20 cellular contexts compared by ENCODE assay signal in the genomic region with DNA sequence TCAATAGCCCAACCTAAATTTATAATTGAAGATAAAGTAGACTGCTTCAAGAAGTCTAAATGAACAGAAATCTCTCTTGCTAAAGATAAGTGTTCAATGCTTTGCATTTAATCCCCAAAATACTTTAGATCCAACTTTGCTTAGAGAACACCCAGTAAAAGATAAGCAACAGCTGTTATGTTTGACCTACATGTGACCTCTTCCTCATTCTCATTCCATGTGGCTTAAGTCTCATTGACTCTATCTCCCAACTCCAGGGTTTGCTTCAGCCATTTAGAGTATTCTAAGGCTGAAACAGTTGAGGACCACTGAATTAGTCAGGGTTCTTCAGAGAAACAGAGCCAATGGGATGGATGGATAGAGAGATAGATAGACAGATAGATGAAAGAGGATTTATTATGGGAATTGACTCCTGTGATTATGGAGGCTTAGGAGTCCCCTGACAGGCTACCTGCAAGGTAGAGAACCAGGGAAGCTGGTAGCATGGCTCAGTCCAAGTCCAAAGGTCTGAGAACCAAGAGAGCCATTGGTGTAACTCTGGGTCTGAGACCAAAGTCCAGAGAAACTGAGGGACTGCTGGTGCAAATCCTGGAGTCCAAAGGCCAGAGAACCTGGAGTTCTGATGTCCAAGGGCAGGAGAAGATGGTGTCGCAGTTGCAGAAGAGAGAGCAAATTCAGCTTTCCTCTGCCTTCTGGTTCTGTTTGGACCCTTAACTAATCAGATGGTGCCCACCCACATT. TPM values are rescaled to one million over a fixed set of nuclear protein-coding genes. Genes with fewer than 3 reads are reported as not detected.
DNase-seq lines count a peak whose midpoint lies in the region; ATAC-seq, FAIRE-seq and TF ChIP-seq lines count a peak whose summit lies in the region.
"Had no signal": no experiment of that assay in that cellular context is flagged by ENCODE, and none has a peak within 500 bp of the region (broad histone marks: within the 10 kb centered on the region; RNA-seq: fewer than 3 reads in every experiment).

No MANE protein-coding gene starts in this region.

- H3K27ac ChIP-seq in BLaER1 treated with 17β-estradiol and CSF1 and Interleukin-3, amounts not matched to agents 10 nM and 100 nM = peak overlapping the region in 6 of 11 experiments; percentile 37 to 75 (median 68); a peak in 12 of 22 replicates
- no peak overlapping the region for H3K27ac ChIP-seq in K562 (ENCODE audit: extremely low read depth, low read depth, low read length)

- no peak overlapping the region for H2AFZ ChIP-seq in K562 (ENCODE audit: low read depth, low read length)

- TF ChIP-seq CTCF in K562 (IDR thresholded peaks at IDR 0.05 in 2 of 3, conservative IDR thresholded peaks at IDR 0.05 in 1 of 3; ENCODE audit: insufficient read depth in 2 of 3, low read depth in 1 of 3, low read length in 3 of 3) = no peak

- H3K27me3 ChIP-seq in BLaER1 treated with 17β-estradiol and CSF1 and Interleukin-3, amounts not matched to agents 10 nM and 100 nM = no peaks in the 10 kb centered on the region
- H3K27me3 ChIP-seq in K562 (ENCODE audit: control insufficient read depth in 2 of 2, insufficient read depth in 2 of 2, low read length in 2 of 2) = 0 out of 5 replicates have a peak, but pooled peaks cover 0 to 5% of the 10 kb centered on the region in 2 experiments

- H3K4me3 ChIP-seq in BLaER1 treated with 17β-estradiol and CSF1 and Interleukin-3, amounts not matched to agents 10 nM and 100 nM = no peak overlapping the region
- no peak overlapping the region for H3K4me3 ChIP-seq in K562
- H3K4me3 ChIP-seq: GM12878 had no signal

- peak overlapping the region in 10 of 11 experiments; percentile 11 to 64 (median 48); a peak in 20 of 22 replicates for H3K4me2 ChIP-seq in BLaER1 treated with 17β-estradiol and CSF1 and Interleukin-3, amounts not matched to agents 10 nM and 100 nM
- H3K4me2 ChIP-seq in K562 (ENCODE audit: insufficient read depth, low read length) = no peak overlapping the region

- WGBS in K562 (ENCODE audit: insufficient coverage, low coverage, missing lambda C conversion rate) = 0% methylated on average over 1 of the region's 1 CpG

- H3K4me1 ChIP-seq in BLaER1 treated with 17β-estradiol and CSF1 and Interleukin-3, amounts not matched to agents 10 nM and 100 nM = peaks cover 17 to 42% (median 33%) of the 10 kb centered on the region in 10 experiments
- H3K4me1 ChIP-seq in K562 (replicated peaks in 1 of 2; ENCODE audit: control insufficient read depth in 2 of 2, insufficient read depth in 2 of 2, low read length in 2 of 2) = no peaks in the 10 kb centered on the region

- POLR2A ChIA-PET in K562 (lab: Yijun Ruan, JAX) = no interaction called here

- intact Hi-C loops in K562 (cut with micrococcal nuclease) = no loop called here

- DNase-seq in MV-4-11 (lab: John Stamatoyannopoulos, UW) = peak; percentile 5
- peak in 2 of 4 experiments; percentile 10 to 29 for DNase-seq in K562 (ENCODE audit: extremely low read depth in 1 of 4, low spot score in 3 of 4)
- DNase-seq in myocyte (ENCODE audit: low read depth) = peak; percentile 22
- no peak for DNase-seq in CD1c-positive myeloid dendritic cell (ENCODE audit: extremely low spot score)
- DNase-seq in activated CD8-positive, alpha-beta memory T cell treated with anti-CD3 and anti-CD28 coated beads, Interleukin-2, amount 50 U/mL, for 48 hours = no peak
- no peak for DNase-seq in stimulated activated CD8-positive, alpha-beta memory T cell treated with anti-CD3 and anti-CD28 coated beads, Interleukin-4, amount 100 ng/mL, for 48 hours
- DNase-seq in A172 (ENCODE audit: low spot score) = no peak
- DNase-seq: H7, NCI-H1105, NCI-H187, NCI-H446, NCI-H774, SHP77 treated with DMSO at 0.1 percent for 48 hours had no signal

- peaks cover 0 to 29% (median 17%) of the 10 kb centered on the region in 11 experiments; a peak in 15 of 22 replicates for H3K9me3 ChIP-seq in BLaER1 treated with 17β-estradiol and CSF1 and Interleukin-3, amounts not matched to agents 10 nM and 100 nM (replicated peaks in 1 of 11)
- no peaks in the 10 kb centered on the region for H3K9me3 ChIP-seq in K562 (replicated peaks; ENCODE audit: control insufficient read depth, insufficient read depth, low read depth, low read length)
- H3K9me3 ChIP-seq: Caco-2 had no signal

- CTCF ChIA-PET in K562 (lab: Yijun Ruan, JAX; ENCODE audit: low intra/inter-chr PET ratio) = no interaction called here

- H3K9ac ChIP-seq in BLaER1 treated with 17β-estradiol and CSF1 and Interleukin-3, amounts not matched to agents 10 nM and 100 nM = no peak overlapping the region
- no peak overlapping the region for H3K9ac ChIP-seq in K562 (ENCODE audit: insufficient read depth in 1 of 2, low read depth in 2 of 2, low read length in 2 of 2)

- no peak for FAIRE-seq in K562 (lab: Jason Lieb, UNC)
- FAIRE-seq: A204.1, GM12878, RCC 7860 had no signal

- no peak for TF ChIP-seq EP300 in K562 (IDR thresholded peaks at IDR 0.05; ENCODE audit: low read length)

- no TSS peak for BruUV-seq in K562 (replicated peaks; lab: Mats Ljungman, UMichigan)

- in situ Hi-C loops in K562 (cut with MboI) = no loop called here

- no peaks in the 10 kb centered on the region for H3K36me3 ChIP-seq in BLaER1 treated with 17β-estradiol and CSF1 and Interleukin-3, amounts not matched to agents 10 nM and 100 nM
- no peaks in the 10 kb centered on the region for H3K36me3 ChIP-seq in K562 (ENCODE audit: control insufficient read depth, insufficient read depth, low read length)

- TF ChIP-seq RAD21 in K562 (CRISPR knock-in tag; conservative IDR thresholded peaks at IDR 0.05 in 1 of 2, IDR thresholded peaks at IDR 0.05 in 1 of 2) = no peak

- no peak for TF ChIP-seq POLR2A in K562 (conservative IDR thresholded peaks at IDR 0.05)

- H3K9me1 ChIP-seq in K562 (ENCODE audit: control insufficient read depth, insufficient read depth, low read length) = no peaks in the 10 kb centered on the region

- no peak for ATAC-seq in K562

- no peaks in the 10 kb centered on the region for H4K20me1 ChIP-seq in BLaER1 treated with 17β-estradiol and CSF1 and Interleukin-3, amounts not matched to agents 10 nM and 100 nM
- H4K20me1 ChIP-seq in K562 (replicated peaks; ENCODE audit: control insufficient read depth, insufficient read depth, low read length) = no peaks in the 10 kb centered on the region

- no peaks in the 10 kb centered on the region for H3K79me2 ChIP-seq in K562 (ENCODE audit: control insufficient read depth, insufficient read depth, low read length)

RNA-seq across cellular contexts. Expression of a gene that starts 32.1 kb away (rescaled TPM):
- total RNA-seq in K562 (2011; cell fraction: chromatin; rRNA removed; ENCODE audit: low replicate concordance) = not detected in 2 replicates
- not detected in 2 replicates for total RNA-seq in K562 (2011; cell fraction: nucleolus; rRNA removed)
- not detected in 2 replicates for total RNA-seq in K562 (2011; cell fraction: nucleoplasm; rRNA removed)
- total RNA-seq in K562 (2014; rRNA removed) (not detected in 2 replicates), K562 (2014; rRNA removed; fragmentation: Illumina TruSeq; extraction: Trizol) (not detected in 2 replicates), K562 (2015; rRNA removed; fragmentation: Illumina TruSeq; extraction: Trizol) (not detected in 2 replicates), K562 (2021) (not detected in 2 replicates), myocyte (not detected in 2 replicates)
- polyA plus RNA-seq in K562 (2011; rRNA removed) (not detected in 2 replicates), K562 (2014; fragmentation: Illumina TruSeq; extraction: Trizol) (not detected in 2 replicates), K562 (2014; fragmentation: Nextera tagmentation; extraction: Ambion mirVana) (not detected), K562 (2014; rRNA removed) (not detected in 2 replicates)
- not detected in 2 replicates for polyA plus RNA-seq in K562 (2011; cell fraction: cytosol; rRNA removed)
- not detected in 2 replicates for polyA plus RNA-seq in K562 (2011; cell fraction: nucleus; rRNA removed)
- polyA plus RNA-seq in K562 (2012) = not detected in 2 replicates
- polyA minus RNA-seq in K562 (2011; rRNA and poly(A)+ RNA removed) = not detected in 2 replicates
- not detected in 2 replicates for polyA minus RNA-seq in K562 (2011; cell fraction: cytosol; rRNA and poly(A)+ RNA removed)
- polyA minus RNA-seq in K562 (2011; cell fraction: nucleus; rRNA and poly(A)+ RNA removed) = not detected in 2 replicates
- polyA plus RNA-seq in myocyte (2012) = not detected
- not detected in 2 replicates for total RNA-seq in A172 (2014; rRNA removed; shearing (Covaris generic))
- total RNA-seq: Caco-2, G401, GM12878 had no signal
- polyA plus RNA-seq: CD14-positive monocyte, GM12878 had no signal

RNA-seq across cellular contexts. Expression of a gene that starts 37.4 kb away (rescaled TPM):
- total RNA-seq in K562 (2011; cell fraction: chromatin; rRNA removed; ENCODE audit: low replicate concordance) = not detected in 2 replicates
- not detected in 2 replicates for total RNA-seq in K562 (2011; cell fraction: nucleolus; rRNA removed)
- not detected in 2 replicates for total RNA-seq in K562 (2011; cell fraction: nucleoplasm; rRNA removed)
- not detected in 2 replicates for total RNA-seq in K562 (2014; rRNA removed)
- not detected in 2 replicates for total RNA-seq in K562 (2014; rRNA removed; fragmentation: Illumina TruSeq; extraction: Trizol)
- total RNA-seq in K562 (2015; rRNA removed; fragmentation: Illumina TruSeq; extraction: Trizol) = not detected in 2 replicates
- not detected in 2 replicates for total RNA-seq in K562 (2021)
- not detected in 2 replicates for polyA plus RNA-seq in K562 (2011; rRNA removed)
- polyA plus RNA-seq in K562 (2011; cell fraction: cytosol; rRNA removed) = not detected in 2 replicates
- not detected in 2 replicates for polyA plus RNA-seq in K562 (2011; cell fraction: nucleus; rRNA removed)
- polyA plus RNA-seq in K562 (2012) = not detected in 2 replicates
- polyA plus RNA-seq in K562 (2014; fragmentation: Illumina TruSeq; extraction: Trizol) = not detected in 2 replicates
- polyA plus RNA-seq in K562 (2014; fragmentation: Nextera tagmentation; extraction: Ambion mirVana) = not detected
- polyA plus RNA-seq in K562 (2014; rRNA removed) = not detected in 2 replicates
- polyA minus RNA-seq in K562 (2011; rRNA and poly(A)+ RNA removed) = not detected in 2 replicates
- not detected in 2 replicates for polyA minus RNA-seq in K562 (2011; cell fraction: cytosol; rRNA and poly(A)+ RNA removed)
- not detected in 2 replicates for polyA minus RNA-seq in K562 (2011; cell fraction: nucleus; rRNA and poly(A)+ RNA removed)
- total RNA-seq in myocyte = not detected in 2 replicates
- polyA plus RNA-seq in myocyte (2012) = not detected
- total RNA-seq in A172 (2014; rRNA removed; shearing (Covaris generic)) = not detected in 2 replicates
- total RNA-seq: Caco-2, GM12878, H7 had no signal
- polyA plus RNA-seq: CD14-positive monocyte, GM12878 had no signal

RNA-seq across cellular contexts. Expression of a gene that starts 53.7 kb away (rescaled TPM):
- not detected in 2 replicates for total RNA-seq in K562 (2011; cell fraction: chromatin; rRNA removed; ENCODE audit: low replicate concordance)
- total RNA-seq in K562 (2011; cell fraction: nucleolus; rRNA removed) = not detected in 2 replicates
- not detected in 2 replicates for total RNA-seq in K562 (2011; cell fraction: nucleoplasm; rRNA removed)
- total RNA-seq in K562 (2014; rRNA removed) = not detected in 2 replicates
- not detected in 2 replicates for total RNA-seq in K562 (2014; rRNA removed; fragmentation: Illumina TruSeq; extraction: Trizol)
- total RNA-seq in K562 (2015; rRNA removed; fragmentation: Illumina TruSeq; extraction: Trizol) = not detected in 2 replicates
- not detected in 2 replicates for total RNA-seq in K562 (2021)
- polyA plus RNA-seq in K562 (2011; rRNA removed) = not detected in 2 replicates
- not detected in 2 replicates for polyA plus RNA-seq in K562 (2011; cell fraction: cytosol; rRNA removed)
- not detected in 2 replicates for polyA plus RNA-seq in K562 (2011; cell fraction: nucleus; rRNA removed)
- not detected in 2 replicates for polyA plus RNA-seq in K562 (2012)
- polyA plus RNA-seq in K562 (2014; fragmentation: Illumina TruSeq; extraction: Trizol) = not detected in 2 replicates
- not detected for polyA plus RNA-seq in K562 (2014; fragmentation: Nextera tagmentation; extraction: Ambion mirVana)
- not detected in 2 replicates for polyA plus RNA-seq in K562 (2014; rRNA removed)
- polyA minus RNA-seq in K562 (2011; rRNA and poly(A)+ RNA removed) = not detected in 2 replicates
- polyA minus RNA-seq in K562 (2011; cell fraction: cytosol; rRNA and poly(A)+ RNA removed) = not detected in 2 replicates
- not detected in 2 replicates for polyA minus RNA-seq in K562 (2011; cell fraction: nucleus; rRNA and poly(A)+ RNA removed)
- total RNA-seq in myocyte = not detected in 2 replicates
- not detected for polyA plus RNA-seq in myocyte (2012)
- total RNA-seq in A172 (2014; rRNA removed; shearing (Covaris generic)) = not detected in 2 replicates
- total RNA-seq: Caco-2, G401, GM12878 had no signal
- polyA plus RNA-seq: CD14-positive monocyte, GM12878 had no signal

Comparison
In these comparisons a context has a peak if more than half of its experiments do, and no peak if none do; other contexts are left out.
1. DNase-seq: peak in MV-4-11 (single experiment) and myocyte (single experiment); none in CD1c-positive myeloid dendritic cell (single experiment), activated CD8-positive, alpha-beta memory T cell treated with anti-CD3 and anti-CD28 coated beads, Interleukin-2, amount 50 U/mL, for 48 hours (single experiment), stimulated activated CD8-positive, alpha-beta memory T cell treated with anti-CD3 and anti-CD28 coated beads, Interleukin-4, amount 100 ng/mL, for 48 hours (single experiment) and A172 (single experiment).